11 cellular contexts compared by ENCODE assay signal in the genomic region with DNA sequence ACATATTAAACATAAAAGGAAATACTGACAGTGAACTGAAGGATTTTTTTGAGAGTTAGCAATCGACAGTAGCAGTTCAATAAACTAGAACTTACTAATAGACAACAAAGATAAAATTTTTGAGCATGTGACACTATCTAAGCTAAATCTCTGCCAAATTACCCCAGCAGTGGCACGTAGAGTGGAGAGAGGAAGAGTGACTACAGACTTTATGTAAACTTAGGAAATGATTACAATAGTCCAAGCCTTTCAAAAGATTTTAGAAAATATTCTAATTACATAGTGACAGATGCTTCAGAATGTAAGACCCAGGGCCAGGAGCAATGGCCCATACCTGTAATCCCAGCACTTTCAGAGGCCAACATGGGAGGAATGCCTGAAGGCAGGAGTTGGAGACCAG. TPM values are rescaled to one million over a fixed set of nuclear protein-coding genes. Genes with fewer than 3 reads are reported as not detected.
DNase-seq lines count a peak whose midpoint lies in the region; ATAC-seq and TF ChIP-seq lines count a peak whose summit lies in the region.
"Had no signal": no experiment of that assay in that cellular context is flagged by ENCODE, and none has a peak within 500 bp of the region (broad histone marks: within the 10 kb centered on the region; RNA-seq: fewer than 3 reads in every experiment).

No MANE protein-coding gene starts in this region.

- H3K4me1 ChIP-seq in DOHH2 (ENCODE audit: control insufficient read depth, low read length) (peaks cover 19% of the 10 kb centered on the region), Loucy (ENCODE audit: insufficient read depth, low read length, poor library complexity, severe bottlenecking) (peaks cover 15% of the 10 kb centered on the region)

- peaks cover 49% of the 10 kb centered on the region for H3K4me1 Mint-ChIP-seq in osteocyte (ENCODE audit: unreplicated experiment)

- H3K36me3 ChIP-seq in DOHH2 (ENCODE audit: control insufficient read depth, low read length) (peaks cover 10% of the 10 kb centered on the region), Loucy (ENCODE audit: insufficient read depth, low read length) (no peaks in the 10 kb centered on the region)

- no peak for ATAC-seq in HG02798 (IDR thresholded peaks at IDR 0.05; ENCODE audit: poor library complexity, unreplicated experiment)
- no peak for ATAC-seq in HG03196 (IDR thresholded peaks at IDR 0.05; ENCODE audit: unreplicated experiment)

- no peak for TF ChIP-seq CTCF in DOHH2 (IDR thresholded peaks at IDR 0.05; ENCODE audit: low read depth, low read length, poor library complexity, severe bottlenecking)
- TF ChIP-seq CTCF in Loucy (conservative IDR thresholded peaks at IDR 0.05; ENCODE audit: low read length) = no peak
- TF ChIP-seq CTCF in choroid plexus epithelial cell (conservative IDR thresholded peaks at IDR 0.05; ENCODE audit: low read depth, low read length) = no peak
- TF ChIP-seq CTCF in osteocyte (IDR thresholded peaks at IDR 0.05) = no peak

- H3K79me2 ChIP-seq in DOHH2 (ENCODE audit: control insufficient read depth, low read length) (no peaks in the 10 kb centered on the region), Loucy (ENCODE audit: insufficient read depth, low read length) (no peaks in the 10 kb centered on the region)

- no peak overlapping the region for H2AFZ ChIP-seq in Loucy (ENCODE audit: low read length)

- H3K4me2 ChIP-seq in DOHH2 (ENCODE audit: low read length) (peak overlapping the region; percentile 51), Loucy (ENCODE audit: low read depth, low read length, poor library complexity, severe bottlenecking) (peak overlapping the region; percentile 58)

- no peaks in the 10 kb centered on the region; the same call in 1 of the 2 replicates for H4K20me1 ChIP-seq in DOHH2 (ENCODE audit: control insufficient read depth, insufficient read depth, low read depth, low read length)
- H4K20me1 ChIP-seq in Loucy (ENCODE audit: insufficient read depth, low read length, poor library complexity, severe bottlenecking) = peaks cover 59% of the 10 kb centered on the region

- no peak overlapping the region; the same call in 1 of the 2 replicates for H3K27ac ChIP-seq in DOHH2 (ENCODE audit: low read depth, low read length)

- H3K36me3 Mint-ChIP-seq in osteocyte (ENCODE audit: unreplicated experiment) = peaks cover 14% of the 10 kb centered on the region

- no peak overlapping the region for H3K4me3 Mint-ChIP-seq in osteocyte (ENCODE audit: unreplicated experiment)

- no peaks in the 10 kb centered on the region for H3K27me3 Mint-ChIP-seq in osteocyte (ENCODE audit: unreplicated experiment)

- no peaks in the 10 kb centered on the region for H3K9me3 Mint-ChIP-seq in osteocyte (ENCODE audit: unreplicated experiment)
- H3K9me3 Mint-ChIP-seq: stimulated activated naive B cell treated with anti-CD40 and anti-IgM and Interleukin-4, amounts not matched to agents 10 μg/mL and 1 μg/mL and 100 μg/mL, for 72 hours had no signal

- H3K9ac ChIP-seq in Loucy (ENCODE audit: low read depth, low read length, poor library complexity, severe bottlenecking) = no peak overlapping the region

- H3K4me3 ChIP-seq in DOHH2 (ENCODE audit: low read length) (peak overlapping the region; percentile 31; the same call in 1 of the 2 replicates), Loucy (ENCODE audit: low read length, poor library complexity, severe bottlenecking) (peak overlapping the region; percentile 8), choroid plexus epithelial cell (ENCODE audit: low read depth, low read length) (no peak overlapping the region)

- H3K9me3 ChIP-seq in DOHH2 (ENCODE audit: control insufficient read depth, insufficient read depth, low read length) (no peaks in the 10 kb centered on the region), Loucy (ENCODE audit: insufficient read depth, low read depth, low read length) (no peaks in the 10 kb centered on the region)

- no peaks in the 10 kb centered on the region for H3K27me3 ChIP-seq in DOHH2 (ENCODE audit: control insufficient read depth, low read length)
- H3K27me3 ChIP-seq in Loucy (ENCODE audit: insufficient read depth, low read length, poor library complexity, severe bottlenecking) = peaks cover 35% of the 10 kb centered on the region

- no peaks in the 10 kb centered on the region for H3K9me2 ChIP-seq in DOHH2 (replicated peaks; ENCODE audit: control insufficient read depth, low read length)
- no peaks in the 10 kb centered on the region for H3K9me2 ChIP-seq in Loucy (replicated peaks; ENCODE audit: low read depth, low read length)

- H3F3A ChIP-seq in DOHH2 (ENCODE audit: control insufficient read depth, insufficient read depth) (peaks cover 4% of the 10 kb centered on the region; the same call in 1 of the 2 replicates), Loucy (ENCODE audit: low read depth) (no peaks in the 10 kb centered on the region)

- DNase-seq in choroid plexus epithelial cell (ENCODE audit: low read depth) = peak; percentile 72
- no peak for DNase-seq in osteocyte (ENCODE audit: extremely low spot score, unreplicated experiment)
- no peak for DNase-seq in GM19238 (ENCODE audit: insufficient read length, low spot score)
- DNase-seq: NCI-H1417 treated with DMSO at 0.1 percent for 48 hours, NCI-H524, nucleus accumbens had no signal

- peak overlapping the region; percentile 98 for H3K27ac Mint-ChIP-seq in osteocyte (ENCODE audit: unreplicated experiment)
- H3K27ac Mint-ChIP-seq: stimulated activated naive B cell treated with anti-CD40 and anti-IgM and Interleukin-4, amounts not matched to agents 10 μg/mL and 1 μg/mL and 100 μg/mL, for 72 hours had no signal

RNA-seq across cellular contexts. Expression of a gene that starts 52.4 kb away (rescaled TPM):
- 62.4 and 65.6 TPM in 2 replicates for total RNA-seq in osteocyte
